Comparison of ENCODE assay signal across 22 cellular contexts in the genomic region with DNA sequence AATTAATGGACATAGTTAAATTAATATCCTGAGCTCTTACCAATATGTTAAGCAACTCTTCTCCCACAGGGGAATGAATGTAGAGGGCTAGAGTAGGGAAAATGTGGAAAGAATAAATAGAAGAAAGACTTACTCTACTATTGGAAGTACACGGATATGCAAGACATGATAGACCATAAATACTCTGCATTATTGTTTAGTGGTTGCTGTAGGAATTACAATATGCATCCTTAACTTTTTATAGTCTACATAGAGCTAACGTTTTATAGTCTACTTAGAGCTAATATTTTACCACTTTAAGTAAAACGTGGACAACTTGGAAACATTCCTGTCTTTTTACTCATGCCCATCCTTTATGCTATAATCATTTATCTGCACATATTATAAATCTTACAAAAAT.
"Had no signal": no experiment of that assay in that cellular context is flagged by ENCODE, and none has a peak within 500 bp of the region (broad histone marks: within the 10 kb centered on the region; RNA-seq: fewer than 3 reads in every experiment).

No MANE protein-coding gene starts in this region.

- H3K4me2 ChIP-seq: neural progenitor cell had no signal

- ATAC-seq: activated T-cell treated with anti-CD3 and anti-CD28 coated beads, Interleukin-2, amount 50 U/mL, for 72 hours; esophagus mucosa; psoas muscle; right cardiac atrium had no signal

- H3K9me3 ChIP-seq: ascending aorta, breast epithelium, ovary, uterus had no signal

- H3K9me3 Mint-ChIP-seq: activated naive CD4-positive, alpha-beta T cell treated with anti-CD3 and anti-CD28 coated beads, Interleukin-2, amount 50 U/mL, for 24 hours; activated T-cell treated with anti-CD3 and anti-CD28 coated beads, Interleukin-2, amount 50 U/mL, for 72 hours had no signal

- H3K27ac ChIP-seq: ascending aorta, breast epithelium, left ventricle myocardium inferior, neural progenitor cell, ovary, psoas muscle, skin epidermis, tibial nerve, uterus, WERI-Rb-1 had no signal

- H3K27me3 Mint-ChIP-seq: activated naive CD4-positive, alpha-beta T cell treated with anti-CD3 and anti-CD28 coated beads, Interleukin-2, amount 50 U/mL, for 24 hours; stimulated activated naive CD8-positive, alpha-beta T cell treated with anti-CD3 and anti-CD28 coated beads, Interleukin-15, Interleukin-2, amounts not matched to agents 100 ng/mL and 50 ng/mL, for 24 hours had no signal

- H3K4me3 Mint-ChIP-seq: activated naive CD4-positive, alpha-beta T cell treated with anti-CD3 and anti-CD28 coated beads, Interleukin-2, amount 50 U/mL, for 24 hours; activated T-cell treated with anti-CD3 and anti-CD28 coated beads, Interleukin-2, amount 50 U/mL, for 72 hours; immature natural killer cell; neural progenitor cell; stimulated activated naive CD8-positive, alpha-beta T cell treated with anti-CD3 and anti-CD28 coated beads, Interleukin-15, Interleukin-2, amounts not matched to agents 100 ng/mL and 50 ng/mL, for 24 hours had no signal

- H3K36me3 ChIP-seq: ascending aorta, breast epithelium, left ventricle myocardium inferior, neural progenitor cell, ovary, tibial nerve, uterus, WERI-Rb-1 had no signal

- H3K36me3 Mint-ChIP-seq: activated naive CD4-positive, alpha-beta T cell treated with anti-CD3 and anti-CD28 coated beads, Interleukin-2, amount 50 U/mL, for 24 hours; immature natural killer cell; neural progenitor cell had no signal

- H3K9ac ChIP-seq: neural progenitor cell had no signal

- H3K4me1 Mint-ChIP-seq: activated naive CD4-positive, alpha-beta T cell treated with anti-CD3 and anti-CD28 coated beads, Interleukin-2, amount 50 U/mL, for 24 hours; immature natural killer cell; neural progenitor cell had no signal

- DNase-seq: activated CD4-positive, alpha-beta T cell treated with anti-CD3 and anti-CD28 coated beads for 1 hour; activated CD4-positive, alpha-beta T cell treated with anti-CD3 and anti-CD28 coated beads, Interleukin-2, amount 50 U/mL, for 4 hours; activated effector memory CD4-positive, alpha-beta T cell treated with anti-CD3 and anti-CD28 coated beads, Interleukin-2, amount 50 U/mL, for 16 hours; activated T-cell treated with anti-CD3 and anti-CD28 coated beads, Interleukin-2, amount 50 U/mL, for 72 hours; cerebellar nuclear complex; effector CD4-positive, alpha-beta T cell; immature natural killer cell; kidney glomerular epithelial cell; left ventricle myocardium inferior; ovary; psoas muscle; right cardiac atrium; uterus; WERI-Rb-1 had no signal

- H3K4me3 ChIP-seq: ascending aorta, breast epithelium, left ventricle myocardium inferior, neural progenitor cell, ovary, psoas muscle, skin epidermis, tibial nerve, uterus had no signal

- H2AFZ ChIP-seq: neural progenitor cell had no signal

- H3K27me3 ChIP-seq: ascending aorta, breast epithelium, neural progenitor cell, ovary, tibial nerve, uterus had no signal

- H3K27ac Mint-ChIP-seq: activated naive CD4-positive, alpha-beta T cell treated with anti-CD3 and anti-CD28 coated beads, Interleukin-2, amount 50 U/mL, for 24 hours; activated T-cell treated with anti-CD3 and anti-CD28 coated beads, Interleukin-2, amount 50 U/mL, for 72 hours; immature natural killer cell; neural progenitor cell; stimulated activated naive CD8-positive, alpha-beta T cell treated with anti-CD3 and anti-CD28 coated beads, Interleukin-15, Interleukin-2, amounts not matched to agents 100 ng/mL and 50 ng/mL, for 24 hours had no signal

- H3K4me1 ChIP-seq: ascending aorta, breast epithelium, left ventricle myocardium inferior, neural progenitor cell, psoas muscle, tibial nerve, uterus had no signal
